ENCODE assay signal across 38 cellular contexts in genomic region chr5:145117285-145117684, GRCh38.
"Had no signal": no experiment of that assay in that cellular context is flagged by ENCODE, and none has a peak within 500 bp of the region (broad histone marks: within the 10 kb centered on the region; RNA-seq: fewer than 3 reads in every experiment).

No MANE protein-coding gene starts in this region.

- H3K9me3 Mint-ChIP-seq: activated naive CD8-positive, alpha-beta T cell treated with anti-CD3 and anti-CD28 coated beads, Interleukin-2, amount 10 ng/mL, durations not matched to agents 7 days and 5 days; brain had no signal

- H3K4me3 Mint-ChIP-seq: activated naive CD4-positive, alpha-beta T cell treated with anti-CD3 and anti-CD28 coated beads for 36 hours; activated naive CD4-positive, alpha-beta T cell treated with anti-CD3 and anti-CD28 coated beads, Interleukin-2, amount 10 ng/mL, durations not matched to agents 7 days and 5 days; activated naive CD4-positive, alpha-beta T cell treated with anti-CD3 and anti-CD28 coated beads, Interleukin-2, amount 50 U/mL, for 24 hours; activated naive CD8-positive, alpha-beta T cell; activated naive CD8-positive, alpha-beta T cell treated with anti-CD3 and anti-CD28 coated beads for 36 hours; activated naive CD8-positive, alpha-beta T cell treated with anti-CD3 and anti-CD28 coated beads, Interleukin-2, amount 10 ng/mL, durations not matched to agents 7 days and 5 days; activated naive CD8-positive, alpha-beta T cell treated with anti-CD3 and anti-CD28 coated beads, Interleukin-2, amount 50 U/mL, for 24 hours; activated T-cell treated with anti-CD3 and anti-CD28 coated beads, Interleukin-2, amount 50 U/mL, for 24 hours; activated T-cell treated with anti-CD3 and anti-CD28 coated beads, Interleukin-2, amount 50 U/mL, for 4 hours; activated T-cell treated with anti-CD3 and anti-CD28 coated beads, Interleukin-2, amount 50 U/mL, for 72 hours; activated T-helper 1 cell treated with anti-CD3 and anti-CD28 coated beads, Interleukin-12 subunit alpha, Interleukin-12 subunit beta, Interleukin-2, Interleukin-4 antibody, amounts not matched to agents 30 ng/mL and 10 ng/mL and 1 ng/mL, durations not matched to agents 14 hours and 24 hours and 36 hours; activated T-helper 17 cell treated with anti-CD3 and anti-CD28 coated beads, Interleukin-2, amount 50 U/mL, for 72 hours; brain; central memory CD8-positive, alpha-beta T cell had no signal

- H3K27ac Mint-ChIP-seq: activated naive CD4-positive, alpha-beta T cell treated with anti-CD3 and anti-CD28 coated beads for 36 hours; activated naive CD4-positive, alpha-beta T cell treated with anti-CD3 and anti-CD28 coated beads, Interleukin-2, amount 10 ng/mL, durations not matched to agents 7 days and 5 days; activated naive CD4-positive, alpha-beta T cell treated with anti-CD3 and anti-CD28 coated beads, Interleukin-2, amount 50 U/mL, for 24 hours; activated naive CD4-positive, alpha-beta T cell treated with anti-CD3 and anti-CD28 coated beads, Interleukin-2, amount 50 U/mL, for 72 hours; activated naive CD8-positive, alpha-beta T cell; activated naive CD8-positive, alpha-beta T cell treated with anti-CD3 and anti-CD28 coated beads for 36 hours; activated naive CD8-positive, alpha-beta T cell treated with anti-CD3 and anti-CD28 coated beads, Interleukin-2, amount 10 ng/mL, durations not matched to agents 7 days and 5 days; activated naive CD8-positive, alpha-beta T cell treated with anti-CD3 and anti-CD28 coated beads, Interleukin-2, amount 50 U/mL, for 24 hours; activated T-cell treated with anti-CD3 and anti-CD28 coated beads, Interleukin-2, amount 50 U/mL, for 24 hours; activated T-cell treated with anti-CD3 and anti-CD28 coated beads, Interleukin-2, amount 50 U/mL, for 72 hours; activated T-helper 1 cell treated with anti-CD3 and anti-CD28 coated beads, Interleukin-12 subunit alpha, Interleukin-12 subunit beta, Interleukin-2, Interleukin-4 antibody, amounts not matched to agents 30 ng/mL and 10 ng/mL and 1 ng/mL, durations not matched to agents 14 hours and 24 hours and 36 hours; activated T-helper 17 cell treated with anti-CD3 and anti-CD28 coated beads, Interleukin-2, amount 50 U/mL, for 72 hours; activated T-helper 2 cell treated with anti-CD3 and anti-CD28 coated beads, Interferon-gamma antibody, Interleukin-2, Interleukin-4, amounts not matched to agents 10 μg/mL and 5 μg/mL and 100 μg/mL, durations not matched to agents 14 hours and 24 hours and 36 hours; brain had no signal

- H3K4me3 ChIP-seq: adrenal gland, ascending aorta, body of pancreas, breast epithelium, cardiac muscle cell had no signal

- H3K36me3 Mint-ChIP-seq: activated naive CD4-positive, alpha-beta T cell treated with anti-CD3 and anti-CD28 coated beads, Interleukin-2, amount 10 ng/mL, durations not matched to agents 7 days and 5 days; activated naive CD4-positive, alpha-beta T cell treated with anti-CD3 and anti-CD28 coated beads, Interleukin-2, amount 50 U/mL, for 24 hours; activated naive CD4-positive, alpha-beta T cell treated with anti-CD3 and anti-CD28 coated beads, Interleukin-2, amount 50 U/mL, for 72 hours; activated naive CD8-positive, alpha-beta T cell; activated naive CD8-positive, alpha-beta T cell treated with anti-CD3 and anti-CD28 coated beads for 36 hours; activated naive CD8-positive, alpha-beta T cell treated with anti-CD3 and anti-CD28 coated beads, Interleukin-2, amount 10 ng/mL, durations not matched to agents 7 days and 5 days; brain had no signal

- H3K27me3 ChIP-seq: adrenal gland, ascending aorta, body of pancreas, brain microvascular endothelial cell, breast epithelium, cardiac muscle cell had no signal

- ATAC-seq: activated naive CD4-positive, alpha-beta T cell treated with anti-CD3 and anti-CD28 coated beads, Interleukin-2, amount 50 U/mL, for 72 hours; activated naive CD8-positive, alpha-beta T cell treated with anti-CD3 and anti-CD28 coated beads, Interleukin-2, amount 50 U/mL, for 24 hours; activated T-cell treated with anti-CD3 and anti-CD28 coated beads, Interleukin-2, amount 50 U/mL, for 4 hours; activated T-cell treated with anti-CD3 and anti-CD28 coated beads, Interleukin-2, amount 50 U/mL, for 72 hours; activated T-helper 17 cell treated with anti-CD3 and anti-CD28 coated beads, Interleukin-2, amount 50 U/mL, for 72 hours; body of pancreas had no signal

- H3K4me1 ChIP-seq: adrenal gland, ascending aorta, body of pancreas, breast epithelium had no signal

- H3K27me3 Mint-ChIP-seq: activated naive CD4-positive, alpha-beta T cell treated with anti-CD3 and anti-CD28 coated beads, Interleukin-2, amount 10 ng/mL, durations not matched to agents 7 days and 5 days; activated naive CD4-positive, alpha-beta T cell treated with anti-CD3 and anti-CD28 coated beads, Interleukin-2, amount 50 U/mL, for 24 hours; activated naive CD8-positive, alpha-beta T cell; activated naive CD8-positive, alpha-beta T cell treated with anti-CD3 and anti-CD28 coated beads for 36 hours; activated naive CD8-positive, alpha-beta T cell treated with anti-CD3 and anti-CD28 coated beads, Interleukin-2, amount 10 ng/mL, durations not matched to agents 7 days and 5 days; activated naive CD8-positive, alpha-beta T cell treated with anti-CD3 and anti-CD28 coated beads, Interleukin-2, amount 50 U/mL, for 24 hours; activated T-cell treated with anti-CD3 and anti-CD28 coated beads, Interleukin-2, amount 50 U/mL, for 24 hours; activated T-helper 17 cell treated with anti-CD3 and anti-CD28 coated beads, Interleukin-2, amount 50 U/mL, for 72 hours; central memory CD8-positive, alpha-beta T cell had no signal

- H3K27ac ChIP-seq: adrenal gland, ascending aorta, body of pancreas, brain microvascular endothelial cell, breast epithelium, cardiac muscle cell had no signal

- H3K9me3 ChIP-seq: adrenal gland, ascending aorta, body of pancreas, breast epithelium had no signal

- H3K36me3 ChIP-seq: adrenal gland, ascending aorta, brain microvascular endothelial cell, breast epithelium, cardiac muscle cell had no signal

- DNase-seq: activated effector memory CD4-positive, alpha-beta T cell treated with anti-CD3 and anti-CD28 coated beads, Interleukin-2, amount 50 U/mL, for 16 hours; activated effector memory CD4-positive, alpha-beta T cell treated with Interleukin-2 at 50 U/mL for 16 hours; activated gamma-delta T cell; activated gamma-delta T cell treated with Interleukin-2 at 50 U/mL for 16 hours; activated naive CD4-positive, alpha-beta T cell; activated naive CD4-positive, alpha-beta T cell treated with anti-CD3 and anti-CD28 coated beads for 36 hours; activated naive CD4-positive, alpha-beta T cell treated with anti-CD3 and anti-CD28 coated beads, Interleukin-2, amount 10 ng/mL, durations not matched to agents 7 days and 5 days; activated naive CD4-positive, alpha-beta T cell treated with anti-CD3 and anti-CD28 coated beads, Interleukin-2, amount 50 U/mL, for 16 hours; activated naive CD4-positive, alpha-beta T cell treated with Interleukin-2 at 50 U/mL for 16 hours; activated naive CD8-positive, alpha-beta T cell treated with anti-CD3 and anti-CD28 coated beads for 36 hours; activated naive CD8-positive, alpha-beta T cell treated with anti-CD3 and anti-CD28 coated beads, Interleukin-2, amount 10 ng/mL, durations not matched to agents 7 days and 5 days; activated naive CD8-positive, alpha-beta T cell treated with anti-CD3 and anti-CD28 coated beads, Interleukin-2, amount 50 U/mL, for 24 hours; activated T-cell treated with anti-CD3 and anti-CD28 coated beads, Interleukin-2, amount 50 U/mL, for 1 hour; activated T-cell treated with anti-CD3 and anti-CD28 coated beads, Interleukin-2, amount 50 U/mL, for 24 hours; activated T-cell treated with anti-CD3 and anti-CD28 coated beads, Interleukin-2, amount 50 U/mL, for 4 hours; activated T-cell treated with anti-CD3 and anti-CD28 coated beads, Interleukin-2, amount 50 U/mL, for 48 hours; activated T-cell treated with anti-CD3 and anti-CD28 coated beads, Interleukin-2, amount 50 U/mL, for 72 hours; adrenal gland; amniotic stem cell; amygdala; anterior cingulate cortex; aorta; body of pancreas; brain microvascular endothelial cell; caudate nucleus; central memory CD4-positive, alpha-beta T cell; cerebellar nuclear complex had no signal

- H3K4me1 Mint-ChIP-seq: activated naive CD4-positive, alpha-beta T cell treated with anti-CD3 and anti-CD28 coated beads, Interleukin-2, amount 10 ng/mL, durations not matched to agents 7 days and 5 days; activated naive CD4-positive, alpha-beta T cell treated with anti-CD3 and anti-CD28 coated beads, Interleukin-2, amount 50 U/mL, for 24 hours; activated naive CD8-positive, alpha-beta T cell treated with anti-CD3 and anti-CD28 coated beads for 36 hours; activated naive CD8-positive, alpha-beta T cell treated with anti-CD3 and anti-CD28 coated beads, Interleukin-2, amount 10 ng/mL, durations not matched to agents 7 days and 5 days; activated naive CD8-positive, alpha-beta T cell treated with anti-CD3 and anti-CD28 coated beads, Interleukin-2, amount 50 U/mL, for 24 hours; activated T-helper 17 cell treated with anti-CD3 and anti-CD28 coated beads, Interleukin-2, amount 50 U/mL, for 72 hours; brain; central memory CD8-positive, alpha-beta T cell had no signal
